16 cellular contexts compared by ENCODE assay signal in genomic region chr17:82110298-82110697, GRCh38. TPM values are rescaled to one million over a fixed set of nuclear protein-coding genes. Genes with fewer than 3 reads are reported as not detected.
DNase-seq lines count a peak whose midpoint lies in the region; ATAC-seq and TF ChIP-seq lines count a peak whose summit lies in the region.
"Had no signal": no experiment of that assay in that cellular context is flagged by ENCODE, and none has a peak within 500 bp of the region (broad histone marks: within the 10 kb centered on the region; RNA-seq: fewer than 3 reads in every experiment).

No MANE protein-coding gene starts in this region.

- H4K20me1 ChIP-seq in osteoblast (ENCODE audit: insufficient read depth, low read length): no peaks in the 10 kb centered on the region

- peak; percentile 67 for ATAC-seq in activated CD8-positive, alpha-beta T cell treated with anti-CD3 and anti-CD28 coated beads for 36 hours
- ATAC-seq in activated CD8-positive, alpha-beta T cell treated with anti-CD3 and anti-CD28 coated beads, Interleukin-2, amount 10 ng/mL, durations not matched to agents 7 days and 5 days: no peak
- peak; percentile 33 for ATAC-seq in activated naive CD8-positive, alpha-beta T cell treated with anti-CD3 and anti-CD28 coated beads, Interleukin-2, amount 50 U/mL, for 24 hours
- ATAC-seq in HG02763 (IDR thresholded peaks at IDR 0.05; ENCODE audit: unreplicated experiment): no peak

- H3K4me3 Mint-ChIP-seq in activated CD8-positive, alpha-beta T cell treated with anti-CD3 and anti-CD28 coated beads for 36 hours: no peak overlapping the region
- H3K4me3 Mint-ChIP-seq in activated CD8-positive, alpha-beta T cell treated with anti-CD3 and anti-CD28 coated beads, Interleukin-2, amount 10 ng/mL, durations not matched to agents 7 days and 5 days: no peak overlapping the region
- H3K4me3 Mint-ChIP-seq in activated naive CD8-positive, alpha-beta T cell treated with anti-CD3 and anti-CD28 coated beads, Interleukin-2, amount 50 U/mL, for 24 hours: no peak overlapping the region
- H3K4me3 Mint-ChIP-seq in mesothelial cell of epicardium: no peak overlapping the region
- H3K4me3 Mint-ChIP-seq: dendritic cell treated with granulocyte-macrophage colony-stimulating factor and Interleukin-4, amounts not matched to agents 40 ng/mL and 50 ng/mL, for 4 days; HFFc6 had no signal

- H3K4me3 ChIP-seq in osteoblast (ENCODE audit: insufficient read depth, low read length): no peak overlapping the region
- H3K4me3 ChIP-seq: Peyer's patch, transverse colon had no signal

- POLR2A ChIA-PET in activated CD8-positive, alpha-beta T cell treated with anti-CD3 and anti-CD28 coated beads for 36 hours (lab: Charles Lee): interaction anchor here (0.6 to 1.2 kb wide), 3 partner anchors 12 to 223 kb away, joined by 3 read pairs; no protein-coding TSS in a partner anchor
- POLR2A ChIA-PET in activated CD8-positive, alpha-beta T cell treated with anti-CD3 and anti-CD28 coated beads, Interleukin-2, amount 10 ng/mL, durations not matched to agents 7 days and 5 days (lab: Charles Lee): interaction anchor here (1.8 kb wide), 1 partner anchor 17 kb away, joined by 6 read pairs; no protein-coding TSS in a partner anchor

- peak; percentile 48 for DNase-seq in activated CD8-positive, alpha-beta T cell treated with anti-CD3 and anti-CD28 coated beads for 36 hours
- DNase-seq in activated CD8-positive, alpha-beta T cell treated with anti-CD3 and anti-CD28 coated beads, Interleukin-2, amount 10 ng/mL, durations not matched to agents 7 days and 5 days: no peak
- DNase-seq in HPDE6-E6E7 (ENCODE audit: extremely low spot score) (peak; percentile 95), osteoblast (ENCODE audit: insufficient read length, low spot score, missing footprints) (peak; percentile 62), H4 (ENCODE audit: low spot score) (no peak), mesothelial cell of epicardium (ENCODE audit: low spot score in 2 of 2, unreplicated experiment in 2 of 2) (no peak)
- DNase-seq in activated naive CD8-positive, alpha-beta T cell treated with anti-CD3 and anti-CD28 coated beads, Interleukin-2, amount 50 U/mL, for 24 hours: no peak
- DNase-seq: activated CD4-positive, alpha-beta T cell treated with anti-CD3 and anti-CD28 coated beads, Interleukin-2, amount 50 U/mL, for 48 hours; HFFc6; mesendoderm; NCI-H1105 treated with DMSO at 0.1 percent for 48 hours; Peyer's patch; transverse colon had no signal

- CTCF ChIA-PET in activated CD8-positive, alpha-beta T cell treated with anti-CD3 and anti-CD28 coated beads for 36 hours (lab: Charles Lee): interaction anchor here (1.0 to 1.3 kb wide), 3 partner anchors 9 to 73 kb away, joined by 3 to 4 read pairs (median 3); partner anchors contain the start of gene DCXR
- CTCF ChIA-PET in activated CD8-positive, alpha-beta T cell treated with anti-CD3 and anti-CD28 coated beads, Interleukin-2, amount 10 ng/mL, durations not matched to agents 7 days and 5 days (lab: Charles Lee): no interaction called here

- no peaks in the 10 kb centered on the region for H3K27me3 Mint-ChIP-seq in activated CD8-positive, alpha-beta T cell treated with anti-CD3 and anti-CD28 coated beads for 36 hours
- no peaks in the 10 kb centered on the region for H3K27me3 Mint-ChIP-seq in activated CD8-positive, alpha-beta T cell treated with anti-CD3 and anti-CD28 coated beads, Interleukin-2, amount 10 ng/mL, durations not matched to agents 7 days and 5 days (ENCODE audit: low read depth)
- H3K27me3 Mint-ChIP-seq in activated naive CD8-positive, alpha-beta T cell treated with anti-CD3 and anti-CD28 coated beads, Interleukin-2, amount 50 U/mL, for 24 hours: no peaks in the 10 kb centered on the region
- H3K27me3 Mint-ChIP-seq in mesothelial cell of epicardium (ENCODE audit: low read depth): no peaks in the 10 kb centered on the region
- H3K27me3 Mint-ChIP-seq: dendritic cell treated with granulocyte-macrophage colony-stimulating factor and Interleukin-4, amounts not matched to agents 40 ng/mL and 50 ng/mL, for 4 days had no signal

- H3K79me2 ChIP-seq in osteoblast (ENCODE audit: insufficient read depth, low read length): no peaks in the 10 kb centered on the region
- H3K79me2 ChIP-seq: parathyroid adenoma had no signal

- intact Hi-C loops in activated CD8-positive, alpha-beta T cell treated with anti-CD3 and anti-CD28 coated beads for 36 hours (cut with micrococcal nuclease): no loop called here

- H3K9me3 Mint-ChIP-seq in activated CD8-positive, alpha-beta T cell treated with anti-CD3 and anti-CD28 coated beads for 36 hours: no peaks in the 10 kb centered on the region
- no peaks in the 10 kb centered on the region for H3K9me3 Mint-ChIP-seq in activated CD8-positive, alpha-beta T cell treated with anti-CD3 and anti-CD28 coated beads, Interleukin-2, amount 10 ng/mL, durations not matched to agents 7 days and 5 days (ENCODE audit: insufficient read depth)
- no peaks in the 10 kb centered on the region for H3K9me3 Mint-ChIP-seq in activated naive CD8-positive, alpha-beta T cell treated with anti-CD3 and anti-CD28 coated beads, Interleukin-2, amount 50 U/mL, for 24 hours
- H3K9me3 Mint-ChIP-seq in mesothelial cell of epicardium: no peaks in the 10 kb centered on the region
- H3K9me3 Mint-ChIP-seq: dendritic cell treated with granulocyte-macrophage colony-stimulating factor and Interleukin-4, amounts not matched to agents 40 ng/mL and 50 ng/mL, for 4 days; HFFc6 had no signal

- H3K27ac Mint-ChIP-seq in activated CD8-positive, alpha-beta T cell treated with anti-CD3 and anti-CD28 coated beads for 36 hours: peak overlapping the region; percentile 44
- no peak overlapping the region for H3K27ac Mint-ChIP-seq in activated CD8-positive, alpha-beta T cell treated with anti-CD3 and anti-CD28 coated beads, Interleukin-2, amount 10 ng/mL, durations not matched to agents 7 days and 5 days
- H3K27ac Mint-ChIP-seq in activated naive CD8-positive, alpha-beta T cell treated with anti-CD3 and anti-CD28 coated beads, Interleukin-2, amount 50 U/mL, for 24 hours: peak overlapping the region; percentile 29
- H3K27ac Mint-ChIP-seq in mesothelial cell of epicardium: no peak overlapping the region
- H3K27ac Mint-ChIP-seq: dendritic cell treated with granulocyte-macrophage colony-stimulating factor and Interleukin-4, amounts not matched to agents 40 ng/mL and 50 ng/mL, for 4 days; HFFc6 had no signal

- TF ChIP-seq CTCF in activated CD8-positive, alpha-beta T cell treated with anti-CD3 and anti-CD28 coated beads for 36 hours (IDR thresholded peaks at IDR 0.05): no peak
- TF ChIP-seq CTCF in osteoblast (IDR thresholded peaks at IDR 0.05; ENCODE audit: extremely low read depth, low read depth, low read length) (no peak), mesothelial cell of epicardium (IDR thresholded peaks at IDR 0.05; ENCODE audit: unreplicated experiment) (no peak)

- H2AFZ ChIP-seq in osteoblast (ENCODE audit: low read length): no peak overlapping the region
- H2AFZ ChIP-seq: parathyroid adenoma had no signal

- H3K36me3 Mint-ChIP-seq in activated CD8-positive, alpha-beta T cell treated with anti-CD3 and anti-CD28 coated beads for 36 hours (ENCODE audit: low read depth): peaks cover 1% of the 10 kb centered on the region
- no peaks in the 10 kb centered on the region for H3K36me3 Mint-ChIP-seq in activated CD8-positive, alpha-beta T cell treated with anti-CD3 and anti-CD28 coated beads, Interleukin-2, amount 10 ng/mL, durations not matched to agents 7 days and 5 days (ENCODE audit: low read depth)
- H3K36me3 Mint-ChIP-seq in activated naive CD8-positive, alpha-beta T cell treated with anti-CD3 and anti-CD28 coated beads, Interleukin-2, amount 50 U/mL, for 24 hours (ENCODE audit: low read depth): no peaks in the 10 kb centered on the region
- H3K36me3 Mint-ChIP-seq in mesothelial cell of epicardium: peaks cover 9% of the 10 kb centered on the region

- no peaks in the 10 kb centered on the region for H3K9me3 ChIP-seq in osteoblast (ENCODE audit: low read depth, low read length)
- H3K9me3 ChIP-seq: Peyer's patch, transverse colon had no signal

- H3K4me2 ChIP-seq in osteoblast (ENCODE audit: insufficient read depth, low read length): no peak overlapping the region

- H3K27ac ChIP-seq in osteoblast (ENCODE audit: low read depth, low read length): no peak overlapping the region
- H3K27ac ChIP-seq: parathyroid adenoma, Peyer's patch, transverse colon had no signal

- H3K4me1 Mint-ChIP-seq in activated CD8-positive, alpha-beta T cell treated with anti-CD3 and anti-CD28 coated beads for 36 hours (ENCODE audit: low read depth): peaks cover 22% of the 10 kb centered on the region
- H3K4me1 Mint-ChIP-seq in activated CD8-positive, alpha-beta T cell treated with anti-CD3 and anti-CD28 coated beads, Interleukin-2, amount 10 ng/mL, durations not matched to agents 7 days and 5 days (ENCODE audit: low read depth): peaks cover 36% of the 10 kb centered on the region
- H3K4me1 Mint-ChIP-seq in activated naive CD8-positive, alpha-beta T cell treated with anti-CD3 and anti-CD28 coated beads, Interleukin-2, amount 50 U/mL, for 24 hours: peaks cover 23% of the 10 kb centered on the region
- H3K4me1 Mint-ChIP-seq in mesothelial cell of epicardium: peaks cover 16% of the 10 kb centered on the region

- H3K4me1 ChIP-seq in osteoblast (ENCODE audit: insufficient read depth, low read length): no peaks in the 10 kb centered on the region

- peaks cover 7% of the 10 kb centered on the region for H3K36me3 ChIP-seq in osteoblast (ENCODE audit: insufficient read depth, low read length)
- H3K36me3 ChIP-seq: transverse colon had no signal

- no peaks in the 10 kb centered on the region for H3K27me3 ChIP-seq in osteoblast (ENCODE audit: insufficient read depth, low read length)
- H3K27me3 ChIP-seq: Peyer's patch, transverse colon had no signal

RNA-seq across cellular contexts. Expression of gene FASN, which starts 12.3 kb away (rescaled TPM):
- total RNA-seq in activated CD8-positive, alpha-beta T cell treated with anti-CD3 and anti-CD28 coated beads for 36 hours: 100 to 1,000 TPM; 250 to 260 TPM
- total RNA-seq in activated CD8-positive, alpha-beta T cell treated with anti-CD3 and anti-CD28 coated beads, Interleukin-2, amount 10 ng/mL, durations not matched to agents 7 days and 5 days: 100 to 1,000 TPM; 255 to 261 TPM
- 120 and 142 TPM in 2 replicates for total RNA-seq in osteoblast
- total RNA-seq in H4 (2014; rRNA removed; shearing (Covaris generic)): 36.7 and 48.7 TPM in 2 replicates
- 227 to 230 TPM (median 229 TPM) in 3 replicates for total RNA-seq in mesothelial cell of epicardium

RNA-seq across cellular contexts. Expression of gene DUS1L, which starts 44.7 kb away (rescaled TPM):
- 100 to 1,000 TPM; 139 to 140 TPM for total RNA-seq in activated CD8-positive, alpha-beta T cell treated with anti-CD3 and anti-CD28 coated beads for 36 hours
- 100 to 1,000 TPM; 126 to 127 TPM for total RNA-seq in activated CD8-positive, alpha-beta T cell treated with anti-CD3 and anti-CD28 coated beads, Interleukin-2, amount 10 ng/mL, durations not matched to agents 7 days and 5 days
- total RNA-seq in osteoblast (43.8 and 43.9 TPM in 2 replicates), mesothelial cell of epicardium (87.3 to 94.9 TPM (median 87.9 TPM) in 3 replicates)
- 44.9 and 64.5 TPM in 2 replicates for total RNA-seq in H4 (2014; rRNA removed; shearing (Covaris generic))

RNA-seq across cellular contexts. Expression of gene GPS1, which starts 58.6 kb away (rescaled TPM):
- 10 to 100 TPM; 82.7 to 88.6 TPM for total RNA-seq in activated CD8-positive, alpha-beta T cell treated with anti-CD3 and anti-CD28 coated beads for 36 hours
- total RNA-seq in activated CD8-positive, alpha-beta T cell treated with anti-CD3 and anti-CD28 coated beads, Interleukin-2, amount 10 ng/mL, durations not matched to agents 7 days and 5 days: 100 to 1,000 TPM in 1 of 2 experiments, 10 to 100 TPM in 1; 97.6 to 104 TPM
- total RNA-seq in osteoblast: 90.2 and 93.7 TPM in 2 replicates
- total RNA-seq in H4 (2014; rRNA removed; shearing (Covaris generic)): 108 TPM in 2 replicates
- total RNA-seq in mesothelial cell of epicardium: 104 to 113 TPM (median 105 TPM) in 3 replicates

RNA-seq across cellular contexts. Expression of gene RFNG, which starts 58.7 kb away (rescaled TPM):
- total RNA-seq in activated CD8-positive, alpha-beta T cell treated with anti-CD3 and anti-CD28 coated beads for 36 hours: 10 to 100 TPM; 14.2 to 15.3 TPM
- 10 to 100 TPM; 19.4 to 20.8 TPM for total RNA-seq in activated CD8-positive, alpha-beta T cell treated with anti-CD3 and anti-CD28 coated beads, Interleukin-2, amount 10 ng/mL, durations not matched to agents 7 days and 5 days
- 46.3 and 52.7 TPM in 2 replicates for total RNA-seq in osteoblast
- total RNA-seq in H4 (2014; rRNA removed; shearing (Covaris generic)): 9.1 and 9.9 TPM in 2 replicates
- total RNA-seq in mesothelial cell of epicardium: 53.8 to 57.3 TPM (median 55.6 TPM) in 3 replicates

Comparison
In these comparisons a context has a peak if more than half of its experiments do, and no peak if none do; other contexts are left out.
1. ATAC-seq: peak in activated CD8-positive, alpha-beta T cell treated with anti-CD3 and anti-CD28 coated beads for 36 hours (single experiment) and activated naive CD8-positive, alpha-beta T cell treated with anti-CD3 and anti-CD28 coated beads, Interleukin-2, amount 50 U/mL, for 24 hours (single experiment); none in activated CD8-positive, alpha-beta T cell treated with anti-CD3 and anti-CD28 coated beads, Interleukin-2, amount 10 ng/mL, durations not matched to agents 7 days and 5 days (single experiment) and HG02763 (single experiment).
2. DNase-seq: peak in activated CD8-positive, alpha-beta T cell treated with anti-CD3 and anti-CD28 coated beads for 36 hours (single experiment), HPDE6-E6E7 (single experiment) and osteoblast (single experiment); none in activated CD8-positive, alpha-beta T cell treated with anti-CD3 and anti-CD28 coated beads, Interleukin-2, amount 10 ng/mL, durations not matched to agents 7 days and 5 days (single experiment), activated naive CD8-positive, alpha-beta T cell treated with anti-CD3 and anti-CD28 coated beads, Interleukin-2, amount 50 U/mL, for 24 hours (single experiment), H4 (single experiment) and mesothelial cell of epicardium (0 of 2).
3. H3K27ac Mint-ChIP-seq: peak in activated CD8-positive, alpha-beta T cell treated with anti-CD3 and anti-CD28 coated beads for 36 hours (single experiment) and activated naive CD8-positive, alpha-beta T cell treated with anti-CD3 and anti-CD28 coated beads, Interleukin-2, amount 50 U/mL, for 24 hours (single experiment); none in activated CD8-positive, alpha-beta T cell treated with anti-CD3 and anti-CD28 coated beads, Interleukin-2, amount 10 ng/mL, durations not matched to agents 7 days and 5 days (single experiment) and mesothelial cell of epicardium (single experiment).